1 cellular context compared by ENCODE assay signal in the genomic region with DNA sequence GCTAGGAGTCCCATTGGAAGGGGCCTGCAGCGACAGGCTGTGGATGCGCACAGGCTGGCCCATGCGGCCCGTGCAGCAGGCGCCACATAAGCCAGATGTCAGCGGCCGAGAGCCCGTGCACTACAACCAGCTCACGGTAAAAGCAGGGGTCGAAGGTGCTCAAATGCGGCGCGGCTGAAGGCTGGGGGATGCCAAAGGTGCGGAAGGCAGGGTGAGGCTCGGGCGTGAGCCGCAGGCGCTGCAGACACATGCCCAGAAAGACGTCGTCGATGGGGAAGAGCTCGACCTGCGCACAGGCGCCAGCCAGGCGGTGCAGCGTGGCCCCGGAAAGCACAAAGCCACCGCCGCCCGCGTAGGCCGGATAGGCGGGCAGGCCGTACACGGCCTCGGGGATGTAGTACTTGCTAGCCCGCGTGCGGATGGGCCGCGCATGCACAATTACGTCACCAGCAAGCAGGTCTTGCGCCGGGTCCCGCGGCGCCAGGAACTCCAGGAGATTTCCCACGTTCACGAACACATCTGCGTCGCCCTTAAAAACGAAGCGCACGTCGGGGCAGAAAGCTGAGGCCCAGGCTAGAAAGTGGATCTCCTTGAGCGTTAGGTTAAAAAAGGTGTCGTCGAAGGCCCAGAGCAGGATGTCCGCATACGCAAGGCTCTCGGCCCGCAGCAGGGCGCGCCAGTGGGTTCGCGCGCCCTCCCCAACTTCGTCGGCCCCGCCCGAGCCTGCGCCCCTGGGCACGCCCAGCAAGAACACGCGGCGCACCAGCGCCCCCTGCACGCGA.
TF ChIP-seq lines count a peak whose summit lies in the region.

No MANE protein-coding gene starts in this region.

TF ChIP-seq in IMR-90, 13 proteins besides CTCF, POLR2A, EP300 and RAD21:
- TF ChIP-seq SMC3 (IDR thresholded peaks at IDR 0.05; ENCODE audit: low read depth, low read length) (no peak), CHD1 (IDR thresholded peaks at IDR 0.05; ENCODE audit: low read depth, low read length) (no peak), CEBPB (IDR thresholded peaks at IDR 0.05; ENCODE audit: low read depth, low read length) (no peak)
